1 cellular context compared by ENCODE assay signal in genomic region chr2:161910200-161910599, GRCh38.
TF ChIP-seq lines count a peak whose summit lies in the region.

No MANE protein-coding gene starts in this region.

TF ChIP-seq in HepG2, 621 proteins besides CTCF, POLR2A, EP300 and RAD21 (continued from another document):
- TF ChIP-seq MAFF (IDR thresholded peaks at IDR 0.05; ENCODE audit: low read depth, low read length) (peak; percentile 83), ATF6 (CRISPR knock-in tag; conservative IDR thresholded peaks at IDR 0.05) (no peak)
